In the genomic region with DNA sequence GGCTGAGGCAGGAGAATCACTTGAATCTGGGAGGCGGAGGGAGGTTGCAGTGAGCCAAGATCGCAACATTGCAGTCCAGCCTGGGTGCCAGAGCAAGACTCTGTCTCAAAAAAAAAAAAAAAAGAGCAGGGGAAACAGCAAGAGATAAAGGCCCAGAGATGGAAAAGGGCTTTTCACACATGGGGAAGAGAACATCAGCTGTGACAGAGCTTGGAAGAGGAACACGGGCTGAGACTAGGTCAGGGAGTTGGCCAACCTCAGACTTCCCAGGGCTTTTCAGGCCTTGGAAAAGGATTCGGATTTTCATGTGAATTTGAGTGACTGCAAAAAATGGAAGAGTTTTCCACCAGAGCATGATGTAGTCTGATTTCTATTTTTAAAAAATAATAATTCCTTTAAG, we compare ENCODE assay signal across 37 cellular contexts.
"Had no signal": no experiment of that assay in that cellular context is flagged by ENCODE, and none has a peak within 500 bp of the region (broad histone marks: within the 10 kb centered on the region; RNA-seq: fewer than 3 reads in every experiment).

No MANE protein-coding gene starts in this region.

- H3K27me3 ChIP-seq: brain microvascular endothelial cell, MG63, Peyer's patch had no signal

- H3K27ac ChIP-seq: brain microvascular endothelial cell, Peyer's patch, VCaP had no signal

- H3K27ac Mint-ChIP-seq: activated B cell treated with CpG ODN at 0.5 μM for 24 hours; activated CD4-positive, alpha-beta memory T cell treated with anti-CD3 and anti-CD28 coated beads for 36 hours; activated CD8-positive, alpha-beta memory T cell treated with anti-CD3 and anti-CD28 coated beads, Interleukin-2, amount 10 ng/mL, durations not matched to agents 7 days and 5 days; activated naive CD4-positive, alpha-beta T cell treated with anti-CD3 and anti-CD28 coated beads, Interleukin-2, amount 10 ng/mL, durations not matched to agents 7 days and 5 days; activated naive CD8-positive, alpha-beta T cell; activated naive CD8-positive, alpha-beta T cell treated with anti-CD3 and anti-CD28 coated beads, Interleukin-2, amount 50 U/mL, for 24 hours had no signal

- H3K4me3 ChIP-seq: MG63, Peyer's patch had no signal

- H3K9me3 Mint-ChIP-seq: activated B cell treated with CpG ODN at 0.5 μM for 24 hours; activated CD4-positive, alpha-beta memory T cell treated with anti-CD3 and anti-CD28 coated beads for 36 hours; activated naive CD4-positive, alpha-beta T cell treated with anti-CD3 and anti-CD28 coated beads, Interleukin-2, amount 10 ng/mL, durations not matched to agents 7 days and 5 days; activated naive CD8-positive, alpha-beta T cell treated with anti-CD3 and anti-CD28 coated beads, Interleukin-2, amount 50 U/mL, for 24 hours; central memory CD8-positive, alpha-beta T cell had no signal

- H3K36me3 Mint-ChIP-seq: activated CD4-positive, alpha-beta memory T cell treated with anti-CD3 and anti-CD28 coated beads for 36 hours; activated CD8-positive, alpha-beta memory T cell treated with anti-CD3 and anti-CD28 coated beads, Interleukin-2, amount 10 ng/mL, durations not matched to agents 7 days and 5 days; activated naive CD4-positive, alpha-beta T cell treated with anti-CD3 and anti-CD28 coated beads, Interleukin-2, amount 10 ng/mL, durations not matched to agents 7 days and 5 days; activated naive CD8-positive, alpha-beta T cell had no signal

- H3K36me3 ChIP-seq: brain microvascular endothelial cell, MG63, Peyer's patch had no signal

- H3K4me1 ChIP-seq: Peyer's patch had no signal

- H3K9me3 ChIP-seq: MG63, Peyer's patch had no signal

- H3K4me3 Mint-ChIP-seq: activated B cell treated with CpG ODN at 0.5 μM for 24 hours; activated CD4-positive, alpha-beta memory T cell treated with anti-CD3 and anti-CD28 coated beads for 36 hours; activated CD8-positive, alpha-beta memory T cell treated with anti-CD3 and anti-CD28 coated beads, Interleukin-2, amount 10 ng/mL, durations not matched to agents 7 days and 5 days; activated naive CD4-positive, alpha-beta T cell treated with anti-CD3 and anti-CD28 coated beads, Interleukin-2, amount 10 ng/mL, durations not matched to agents 7 days and 5 days; activated naive CD8-positive, alpha-beta T cell; activated naive CD8-positive, alpha-beta T cell treated with anti-CD3 and anti-CD28 coated beads, Interleukin-2, amount 50 U/mL, for 24 hours; central memory CD8-positive, alpha-beta T cell had no signal

- H3K4me1 Mint-ChIP-seq: activated B cell treated with CpG ODN at 0.5 μM for 24 hours; activated CD8-positive, alpha-beta memory T cell treated with anti-CD3 and anti-CD28 coated beads, Interleukin-2, amount 10 ng/mL, durations not matched to agents 7 days and 5 days; activated naive CD4-positive, alpha-beta T cell treated with anti-CD3 and anti-CD28 coated beads, Interleukin-2, amount 10 ng/mL, durations not matched to agents 7 days and 5 days; activated naive CD8-positive, alpha-beta T cell treated with anti-CD3 and anti-CD28 coated beads, Interleukin-2, amount 50 U/mL, for 24 hours; central memory CD8-positive, alpha-beta T cell had no signal

- DNase-seq: activated B cell treated with CpG ODN at 0.5 μM for 24 hours; activated CD4-positive, alpha-beta memory T cell treated with anti-CD3 and anti-CD28 coated beads for 36 hours; activated CD4-positive, alpha-beta T cell treated with anti-CD3 and anti-CD28 coated beads for 4 hours; activated CD4-positive, alpha-beta T cell treated with anti-CD3 and anti-CD28 coated beads, Interleukin-2, amount 50 U/mL, for 1 hour; activated CD4-positive, CD25-positive, alpha-beta regulatory T cell treated with anti-CD3 and anti-CD28 coated beads, Interleukin-2, amount 50 U/mL, for 72 hours; activated CD8-positive, alpha-beta memory T cell treated with anti-CD3 and anti-CD28 coated beads, Interleukin-2, amount 10 ng/mL, durations not matched to agents 7 days and 5 days; activated CD8-positive, alpha-beta memory T cell treated with anti-CD3 and anti-CD28 coated beads, Interleukin-2, amount 50 U/mL, for 48 hours; activated effector memory CD4-positive, alpha-beta T cell treated with Interleukin-2 at 50 U/mL for 16 hours; activated naive CD4-positive, alpha-beta T cell treated with anti-CD3 and anti-CD28 coated beads, Interleukin-2, amount 10 ng/mL, durations not matched to agents 7 days and 5 days; activated naive CD8-positive, alpha-beta T cell treated with anti-CD3 and anti-CD28 coated beads, Interleukin-2, amount 50 U/mL, for 24 hours; activated T-cell treated with anti-CD3 and anti-CD28 coated beads, Interleukin-2, amount 50 U/mL, for 48 hours; anterior cingulate cortex; brain microvascular endothelial cell; Kasumi-1; KG1; MG63; NCI-H1048; NCI-H1105 treated with DMSO at 0.1 percent for 48 hours; NCI-H1436; NCI-H1694; NCI-H1930; NCI-H2081 treated with DMSO at 0.1 percent for 48 hours; NCI-H2171; NCI-H510A; NCI-H526; NCI-H748 treated with DMSO at 0.1 percent for 48 hours; NK-92 treated with Interleukin-12 subunit alpha and Interleukin-12 subunit beta, amount 100 ng/mL, for 24 hours; PC-3; Peyer's patch; RPMI8226; SW 1271; T-helper 1 cell; T-helper 2 cell; T-helper 9 cell had no signal

- ATAC-seq: activated CD8-positive, alpha-beta memory T cell treated with anti-CD3 and anti-CD28 coated beads, Interleukin-2, amount 10 ng/mL, durations not matched to agents 7 days and 5 days; activated naive CD8-positive, alpha-beta T cell treated with anti-CD3 and anti-CD28 coated beads, Interleukin-2, amount 50 U/mL, for 24 hours; PC-3 had no signal
